Comparison of ENCODE assay signal across 8 cellular contexts in the genomic region with DNA sequence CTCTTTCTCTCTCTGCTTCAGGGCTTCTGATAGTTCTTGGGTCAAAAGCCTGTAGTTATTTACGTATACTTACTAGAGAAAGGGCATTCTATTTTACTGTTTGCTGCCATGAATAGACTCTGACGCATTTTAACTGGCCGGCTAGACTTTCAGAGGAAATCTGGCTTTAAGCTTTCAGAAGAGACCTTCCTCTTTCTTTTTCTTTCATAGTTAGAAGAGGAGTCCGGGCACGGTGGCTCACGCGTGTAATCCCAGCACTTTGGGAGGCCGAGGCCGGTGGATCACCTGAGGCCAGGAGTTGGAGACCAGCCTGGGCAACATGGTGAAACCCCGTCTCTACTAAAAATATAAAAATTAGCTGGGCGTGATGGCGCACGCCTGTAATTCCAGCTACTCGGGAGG. TPM values are rescaled to one million over a fixed set of nuclear protein-coding genes. Genes with fewer than 3 reads are reported as not detected.
DNase-seq lines count a peak whose midpoint lies in the region; ATAC-seq and TF ChIP-seq lines count a peak whose summit lies in the region.
"Not testable (repeated sequence)": the region's sequence is repeated elsewhere in the genome, so short reads cannot be mapped to it uniquely, and the experiment has no call there.

No MANE protein-coding gene starts in this region.

- H3K9ac ChIP-seq in rectal smooth muscle tissue (ENCODE audit: low read length), result not testable (repeated sequence)

- H3K27ac ChIP-seq in ascending aorta, result peak overlapping the region; percentile 82 to 86
- H3K27ac ChIP-seq in lower lobe of right lung, result peak overlapping the region; percentile 70
- H3K27ac ChIP-seq in rectal smooth muscle tissue (ENCODE audit: low read depth, low read length), result peak overlapping the region; percentile 61
- peak overlapping the region in 3 of 4 donors; percentile 9 to 83 (median 81) for H3K27ac ChIP-seq in tibial nerve

- H3K9me3 ChIP-seq in ascending aorta, lower lobe of right lung, tibial nerve: not testable (repeated sequence)

- intact Hi-C loops in ascending aorta (cut with DNase I); lower lobe of right lung (cut with DNase I): not testable (repeated sequence)

- DNase-seq in GM10266 (ENCODE audit: extremely low spot score) (peak; percentile 46), NOMO-1 (lab: John Stamatoyannopoulos, UW; ENCODE audit: unreplicated experiment in 2 of 2) (peak; percentile 43 to 68), foreskin melanocyte (peak; percentile 58)
- DNase-seq in ascending aorta (ENCODE audit: low spot score in 2 of 2); lower lobe of right lung; tibial nerve (ENCODE audit: low spot score in 2 of 2): not testable (repeated sequence)

- H3K4me3 ChIP-seq in ascending aorta (peak overlapping the region in 1 of 2 donors; percentile 42), lower lobe of right lung (peak overlapping the region; percentile 0), tibial nerve (peak overlapping the region in 2 of 4 donors; percentile 6 to 7)
- not testable (repeated sequence) for H3K4me3 ChIP-seq in rectal smooth muscle tissue (ENCODE audit: low read length)

- TF ChIP-seq EP300 in tibial nerve (IDR thresholded peaks at IDR 0.05), result not testable (repeated sequence)

- TF ChIP-seq CTCF in GM10266 (IDR thresholded peaks at IDR 0.05; ENCODE audit: control insufficient read depth, insufficient read depth, low read depth, missing control alignments); ascending aorta (IDR thresholded peaks at IDR 0.05); lower lobe of right lung (IDR thresholded peaks at IDR 0.05); tibial nerve (IDR thresholded peaks at IDR 0.05): not testable (repeated sequence)

- 58 to 62% methylated on average over 14 of the region's 14 CpGs for WGBS in tibial nerve, 2 donors

- not testable (repeated sequence) for TF ChIP-seq POLR2A in tibial nerve (IDR thresholded peaks at IDR 0.05)

- ATAC-seq in HG02588 (IDR thresholded peaks at IDR 0.05; ENCODE audit: unreplicated experiment), result peak; percentile 63
- ATAC-seq in lower lobe of right lung, result not testable (repeated sequence)

- H3K27me3 ChIP-seq in ascending aorta; lower lobe of right lung (ENCODE audit: low read depth); rectal smooth muscle tissue (ENCODE audit: control insufficient read depth, insufficient read depth, low read length); tibial nerve: not testable (repeated sequence)

- not testable (repeated sequence) for H3K36me3 ChIP-seq in ascending aorta; lower lobe of right lung; rectal smooth muscle tissue (ENCODE audit: control insufficient read depth, insufficient read depth, low read length); tibial nerve

- H3K4me1 ChIP-seq in ascending aorta, result peaks cover 3 to 13% of the 10 kb centered on the region in 2 donors
- H3K4me1 ChIP-seq in lower lobe of right lung; rectal smooth muscle tissue (ENCODE audit: control insufficient read depth, insufficient read depth, low read length); tibial nerve: not testable (repeated sequence)

RNA-seq across cellular contexts. Expression of gene CD34, which starts 31.4 kb away (rescaled TPM):
- total RNA-seq in ascending aorta, result 142 TPM
- total RNA-seq in lower lobe of right lung, result 44.6 TPM
- total RNA-seq in tibial nerve, result 10 to 100 TPM; 38.5 to 73.7 (median 55.3) TPM
